ENCODE assay signal across 14 cellular contexts in genomic region chr12:53443955-53444354, GRCh38. TPM values are rescaled to one million over a fixed set of nuclear protein-coding genes. Genes with fewer than 3 reads are reported as not detected.
A peak's percentile ranks its signal among the peaks of the same experiment; 100 is the strongest.
DNase-seq lines count a peak whose midpoint lies in the region; ATAC-seq and TF ChIP-seq lines count a peak whose summit lies in the region.
"Had no signal": no experiment of that assay in that cellular context is flagged by ENCODE, and none has a peak within 500 bp of the region (broad histone marks: within the 10 kb centered on the region; RNA-seq: fewer than 3 reads in every experiment).

No MANE protein-coding gene starts in this region.

- no peak for ATAC-seq in activated T-cell treated with anti-CD3 and anti-CD28 coated beads, Interleukin-2, amount 50 U/mL, for 4 hours
- no peak for ATAC-seq in stimulated activated memory B cell treated with anti-CD40 and anti-IgM and Interleukin-4, amounts not matched to agents 10 μg/mL and 1 μg/mL and 100 μg/mL, for 72 hours
- ATAC-seq: heart right ventricle, Right ventricle myocardium inferior had no signal

- H3K36me3 Mint-ChIP-seq in activated T-cell treated with anti-CD3 and anti-CD28 coated beads, Interleukin-2, amount 50 U/mL, for 4 hours (ENCODE audit: insufficient read depth), result peaks cover 20% of the 10 kb centered on the region
- peaks cover 55% of the 10 kb centered on the region for H3K36me3 Mint-ChIP-seq in stimulated activated memory B cell treated with anti-CD40 and anti-IgM and Interleukin-4, amounts not matched to agents 10 μg/mL and 1 μg/mL and 100 μg/mL, for 72 hours

- H3K27ac Mint-ChIP-seq in stimulated activated memory B cell treated with anti-CD40 and anti-IgM and Interleukin-4, amounts not matched to agents 10 μg/mL and 1 μg/mL and 100 μg/mL, for 72 hours, result peak overlapping the region; percentile 90

- H3K27ac ChIP-seq in esophagus muscularis mucosa (replicated peaks in 1 of 4), result no peak overlapping the region
- H3K27ac ChIP-seq: heart right ventricle, thyroid gland had no signal

- peak overlapping the region; percentile 97 for H3K4me3 ChIP-seq in epithelial cell of proximal tubule (ENCODE audit: low read depth, low read length)
- H3K4me3 ChIP-seq in esophagus muscularis mucosa, result no peak overlapping the region
- H3K4me3 ChIP-seq: heart right ventricle, lung, thyroid gland had no signal

- peak overlapping the region; percentile 95 for H3K4me3 Mint-ChIP-seq in activated T-cell treated with anti-CD3 and anti-CD28 coated beads, Interleukin-2, amount 50 U/mL, for 4 hours
- peak overlapping the region; percentile 92 for H3K4me3 Mint-ChIP-seq in stimulated activated memory B cell treated with anti-CD40 and anti-IgM and Interleukin-4, amounts not matched to agents 10 μg/mL and 1 μg/mL and 100 μg/mL, for 72 hours

- H3K4me1 Mint-ChIP-seq in activated T-cell treated with anti-CD3 and anti-CD28 coated beads, Interleukin-2, amount 50 U/mL, for 4 hours (ENCODE audit: low read depth), result peaks cover 39% of the 10 kb centered on the region
- peaks cover 46% of the 10 kb centered on the region for H3K4me1 Mint-ChIP-seq in stimulated activated memory B cell treated with anti-CD40 and anti-IgM and Interleukin-4, amounts not matched to agents 10 μg/mL and 1 μg/mL and 100 μg/mL, for 72 hours

- TF ChIP-seq EP300 in esophagus muscularis mucosa (IDR thresholded peaks at IDR 0.05), result no peak

- 97% methylated on average over 4 of the region's 4 CpGs for WGBS in esophagus muscularis mucosa

- intact Hi-C loops in esophagus muscularis mucosa (cut with DNase I), result no loop called here

- DNase-seq in activated T-cell treated with anti-CD3 and anti-CD28 coated beads, Interleukin-2, amount 50 U/mL, for 4 hours, result no peak
- no peak for DNase-seq in activated T-cell treated with anti-CD3 and anti-CD28 coated beads for 4 hours
- DNase-seq in RPMI8226, result peak; percentile 1
- DNase-seq in epithelial cell of proximal tubule (ENCODE audit: low read depth), result no peak
- DNase-seq in dedifferentiated amniotic fluid mesenchymal stem cell (ENCODE audit: extremely low spot score), result no peak
- no peak for DNase-seq in esophagus muscularis mucosa (ENCODE audit: extremely low spot score)
- no peak for DNase-seq in amygdala (lab: John Stamatoyannopoulos, UW)
- DNase-seq: heart right ventricle, NCI-H1105, NCI-H510A treated with DMSO at 0.1 percent for 48 hours, thyroid gland had no signal

- H3K27me3 Mint-ChIP-seq in activated T-cell treated with anti-CD3 and anti-CD28 coated beads, Interleukin-2, amount 50 U/mL, for 4 hours (ENCODE audit: low read depth), result no peaks in the 10 kb centered on the region
- H3K27me3 Mint-ChIP-seq in stimulated activated memory B cell treated with anti-CD40 and anti-IgM and Interleukin-4, amounts not matched to agents 10 μg/mL and 1 μg/mL and 100 μg/mL, for 72 hours, result no peaks in the 10 kb centered on the region

- TF ChIP-seq CTCF in epithelial cell of proximal tubule (conservative IDR thresholded peaks at IDR 0.05; ENCODE audit: low read depth, low read length) (no peak), esophagus muscularis mucosa (IDR thresholded peaks at IDR 0.05) (no peak)

- H3K36me3 ChIP-seq in esophagus muscularis mucosa, result peaks cover 31 to 53% (median 46%) of the 10 kb centered on the region in 4 donors

- no peaks in the 10 kb centered on the region for H3K27me3 ChIP-seq in esophagus muscularis mucosa
- H3K27me3 ChIP-seq: heart right ventricle, thyroid gland had no signal

- H3K9me3 Mint-ChIP-seq in activated T-cell treated with anti-CD3 and anti-CD28 coated beads, Interleukin-2, amount 50 U/mL, for 4 hours, result no peaks in the 10 kb centered on the region
- no peaks in the 10 kb centered on the region for H3K9me3 Mint-ChIP-seq in stimulated activated memory B cell treated with anti-CD40 and anti-IgM and Interleukin-4, amounts not matched to agents 10 μg/mL and 1 μg/mL and 100 μg/mL, for 72 hours

- peaks cover 16 to 44% (median 41%) of the 10 kb centered on the region in 4 donors for H3K4me1 ChIP-seq in esophagus muscularis mucosa

- no peak for TF ChIP-seq POLR2A in esophagus muscularis mucosa (IDR thresholded peaks at IDR 0.05; ENCODE audit: low read depth)

- no peaks in the 10 kb centered on the region for H3K9me3 ChIP-seq in esophagus muscularis mucosa
- H3K9me3 ChIP-seq: heart right ventricle, thyroid gland had no signal

RNA-seq across cellular contexts. Expression of gene PRR13, which starts 2.4 kb away (rescaled TPM):
- 100 to 1,000 TPM; 269 to 284 (median 284) TPM for total RNA-seq in activated T-cell treated with anti-CD3 and anti-CD28 coated beads, Interleukin-2, amount 50 U/mL, for 4 hours
- total RNA-seq in epithelial cell of proximal tubule, result 132 and 137 TPM in 2 replicates
- total RNA-seq in esophagus muscularis mucosa, result 10 to 100 TPM; 47.8 to 77.6 (median 65.3) TPM

RNA-seq across cellular contexts. Expression of gene PCBP2, which starts 7.9 kb away (rescaled TPM):
- total RNA-seq in activated T-cell treated with anti-CD3 and anti-CD28 coated beads, Interleukin-2, amount 50 U/mL, for 4 hours, result 1,000 to 10,000 TPM; 1,031 to 1,084 (median 1,084) TPM
- total RNA-seq in epithelial cell of proximal tubule, result 153 and 169 TPM in 2 replicates
- total RNA-seq in esophagus muscularis mucosa, result 100 to 1,000 TPM; 275 to 374 (median 365) TPM

RNA-seq across cellular contexts. Expression of gene AMHR2, which starts 20.3 kb away (rescaled TPM):
- not detected for total RNA-seq in activated T-cell treated with anti-CD3 and anti-CD28 coated beads, Interleukin-2, amount 50 U/mL, for 4 hours
- not detected in 2 replicates for total RNA-seq in epithelial cell of proximal tubule
- total RNA-seq in esophagus muscularis mucosa, result under 1 TPM in 2 of 4 donors, not detected in 2; 0.33 to 0.92 TPM
- total RNA-seq: Right ventricle myocardium inferior had no signal

RNA-seq across cellular contexts. Expression of gene MAP3K12, which starts 55.3 kb away (rescaled TPM):
- total RNA-seq in activated T-cell treated with anti-CD3 and anti-CD28 coated beads, Interleukin-2, amount 50 U/mL, for 4 hours, result 1 to 10 TPM; 6.5 to 8.4 (median 7.7) TPM
- total RNA-seq in epithelial cell of proximal tubule (5.8 and 16.7 TPM in 2 replicates), esophagus muscularis mucosa (10 to 100 TPM; 12.6 to 20.1 (median 18.9) TPM)

RNA-seq across cellular contexts. Expression of gene TARBP2, which starts 57.1 kb away (rescaled TPM):
- 10 to 100 TPM; 62.6 to 71.4 (median 64.3) TPM for total RNA-seq in activated T-cell treated with anti-CD3 and anti-CD28 coated beads, Interleukin-2, amount 50 U/mL, for 4 hours
- 51.9 and 78.2 TPM in 2 replicates for total RNA-seq in epithelial cell of proximal tubule
- 10 to 100 TPM; 12.7 to 16.6 (median 12.9) TPM for total RNA-seq in esophagus muscularis mucosa
